In genomic region chr5:135035678-135036030, GRCh38 we compare ENCODE assay signal across 2 cellular contexts.
TF ChIP-seq lines count a peak whose summit lies in the region.

No MANE protein-coding gene starts in this region.

TF ChIP-seq in HEK293, 187 proteins besides CTCF, POLR2A, EP300 and RAD21 (continued from another document):
- TF ChIP-seq SP2 (tag by site-specific recombination; IDR thresholded peaks at IDR 0.05) = no peak
- no peak for TF ChIP-seq ZNF600 (tag by site-specific recombination; IDR thresholded peaks at IDR 0.05)
- TF ChIP-seq, protein P1, sequence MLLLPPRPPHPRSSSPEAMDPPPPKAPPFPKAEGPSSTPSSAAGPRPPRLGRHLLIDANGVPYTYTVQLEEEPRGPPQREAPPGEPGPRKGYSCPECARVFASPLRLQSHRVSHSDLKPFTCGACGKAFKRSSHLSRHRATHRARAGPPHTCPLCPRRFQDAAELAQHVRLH (tag by site-specific recombination; IDR thresholded peaks at IDR 0.05) = no peak
- TF ChIP-seq ZNF16 (tag by site-specific recombination; IDR thresholded peaks at IDR 0.05; ENCODE audit: low read depth) = no peak
- TF ChIP-seq, protein P2, sequence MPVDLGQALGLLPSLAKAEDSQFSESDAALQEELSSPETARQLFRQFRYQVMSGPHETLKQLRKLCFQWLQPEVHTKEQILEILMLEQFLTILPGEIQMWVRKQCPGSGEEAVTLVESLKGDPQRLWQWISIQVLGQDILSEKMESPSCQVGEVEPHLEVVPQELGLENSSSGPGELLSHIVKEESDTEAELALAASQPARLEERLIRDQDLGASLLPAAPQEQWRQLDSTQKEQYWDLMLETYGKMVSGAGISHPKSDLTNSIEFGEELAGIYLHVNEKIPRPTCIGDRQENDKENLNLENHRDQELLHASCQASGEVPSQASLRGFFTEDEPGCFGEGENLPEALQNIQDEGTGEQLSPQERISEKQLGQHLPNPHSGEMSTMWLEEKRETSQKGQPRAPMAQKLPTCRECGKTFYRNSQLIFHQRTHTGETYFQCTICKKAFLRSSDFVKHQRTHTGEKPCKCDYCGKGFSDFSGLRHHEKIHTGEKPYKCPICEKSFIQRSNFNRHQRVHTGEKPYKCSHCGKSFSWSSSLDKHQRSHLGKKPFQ (tag by site-specific recombination; IDR thresholded peaks at IDR 0.05) = no peak
- no peak for TF ChIP-seq ZSCAN4 (tag by site-specific recombination; IDR thresholded peaks at IDR 0.05)
- no peak for TF ChIP-seq TSHZ1 (tag by site-specific recombination; IDR thresholded peaks at IDR 0.05; ENCODE audit: borderline replicate concordance)
- TF ChIP-seq KLF10 (tag by site-specific recombination; IDR thresholded peaks at IDR 0.05) = no peak
- no peak for TF ChIP-seq ZNF658 (tag by site-specific recombination; IDR thresholded peaks at IDR 0.05)
- TF ChIP-seq ZNF175 (tag by site-specific recombination; IDR thresholded peaks at IDR 0.05) = no peak
- no peak for TF ChIP-seq ZNF184 (tag by site-specific recombination; IDR thresholded peaks at IDR 0.05)
- TF ChIP-seq ZNF548 (tag by site-specific recombination; IDR thresholded peaks at IDR 0.05) = no peak
- no peak for TF ChIP-seq ZNF776 (tag by site-specific recombination; IDR thresholded peaks at IDR 0.05; ENCODE audit: borderline replicate concordance)
- no peak for TF ChIP-seq ZNF169 (tag by site-specific recombination; IDR thresholded peaks at IDR 0.05)
- TF ChIP-seq AEBP2 (tag by site-specific recombination; IDR thresholded peaks at IDR 0.05; ENCODE audit: borderline replicate concordance) = no peak
- TF ChIP-seq BCL11A (tag by site-specific recombination; IDR thresholded peaks at IDR 0.05; ENCODE audit: low read depth) = no peak
TF ChIP-seq in HEK293: peak in this region for 0.

TF ChIP-seq in K562, 482 proteins besides CTCF, POLR2A, EP300 and RAD21 (continued from another document):
- TF ChIP-seq, protein P3, sequence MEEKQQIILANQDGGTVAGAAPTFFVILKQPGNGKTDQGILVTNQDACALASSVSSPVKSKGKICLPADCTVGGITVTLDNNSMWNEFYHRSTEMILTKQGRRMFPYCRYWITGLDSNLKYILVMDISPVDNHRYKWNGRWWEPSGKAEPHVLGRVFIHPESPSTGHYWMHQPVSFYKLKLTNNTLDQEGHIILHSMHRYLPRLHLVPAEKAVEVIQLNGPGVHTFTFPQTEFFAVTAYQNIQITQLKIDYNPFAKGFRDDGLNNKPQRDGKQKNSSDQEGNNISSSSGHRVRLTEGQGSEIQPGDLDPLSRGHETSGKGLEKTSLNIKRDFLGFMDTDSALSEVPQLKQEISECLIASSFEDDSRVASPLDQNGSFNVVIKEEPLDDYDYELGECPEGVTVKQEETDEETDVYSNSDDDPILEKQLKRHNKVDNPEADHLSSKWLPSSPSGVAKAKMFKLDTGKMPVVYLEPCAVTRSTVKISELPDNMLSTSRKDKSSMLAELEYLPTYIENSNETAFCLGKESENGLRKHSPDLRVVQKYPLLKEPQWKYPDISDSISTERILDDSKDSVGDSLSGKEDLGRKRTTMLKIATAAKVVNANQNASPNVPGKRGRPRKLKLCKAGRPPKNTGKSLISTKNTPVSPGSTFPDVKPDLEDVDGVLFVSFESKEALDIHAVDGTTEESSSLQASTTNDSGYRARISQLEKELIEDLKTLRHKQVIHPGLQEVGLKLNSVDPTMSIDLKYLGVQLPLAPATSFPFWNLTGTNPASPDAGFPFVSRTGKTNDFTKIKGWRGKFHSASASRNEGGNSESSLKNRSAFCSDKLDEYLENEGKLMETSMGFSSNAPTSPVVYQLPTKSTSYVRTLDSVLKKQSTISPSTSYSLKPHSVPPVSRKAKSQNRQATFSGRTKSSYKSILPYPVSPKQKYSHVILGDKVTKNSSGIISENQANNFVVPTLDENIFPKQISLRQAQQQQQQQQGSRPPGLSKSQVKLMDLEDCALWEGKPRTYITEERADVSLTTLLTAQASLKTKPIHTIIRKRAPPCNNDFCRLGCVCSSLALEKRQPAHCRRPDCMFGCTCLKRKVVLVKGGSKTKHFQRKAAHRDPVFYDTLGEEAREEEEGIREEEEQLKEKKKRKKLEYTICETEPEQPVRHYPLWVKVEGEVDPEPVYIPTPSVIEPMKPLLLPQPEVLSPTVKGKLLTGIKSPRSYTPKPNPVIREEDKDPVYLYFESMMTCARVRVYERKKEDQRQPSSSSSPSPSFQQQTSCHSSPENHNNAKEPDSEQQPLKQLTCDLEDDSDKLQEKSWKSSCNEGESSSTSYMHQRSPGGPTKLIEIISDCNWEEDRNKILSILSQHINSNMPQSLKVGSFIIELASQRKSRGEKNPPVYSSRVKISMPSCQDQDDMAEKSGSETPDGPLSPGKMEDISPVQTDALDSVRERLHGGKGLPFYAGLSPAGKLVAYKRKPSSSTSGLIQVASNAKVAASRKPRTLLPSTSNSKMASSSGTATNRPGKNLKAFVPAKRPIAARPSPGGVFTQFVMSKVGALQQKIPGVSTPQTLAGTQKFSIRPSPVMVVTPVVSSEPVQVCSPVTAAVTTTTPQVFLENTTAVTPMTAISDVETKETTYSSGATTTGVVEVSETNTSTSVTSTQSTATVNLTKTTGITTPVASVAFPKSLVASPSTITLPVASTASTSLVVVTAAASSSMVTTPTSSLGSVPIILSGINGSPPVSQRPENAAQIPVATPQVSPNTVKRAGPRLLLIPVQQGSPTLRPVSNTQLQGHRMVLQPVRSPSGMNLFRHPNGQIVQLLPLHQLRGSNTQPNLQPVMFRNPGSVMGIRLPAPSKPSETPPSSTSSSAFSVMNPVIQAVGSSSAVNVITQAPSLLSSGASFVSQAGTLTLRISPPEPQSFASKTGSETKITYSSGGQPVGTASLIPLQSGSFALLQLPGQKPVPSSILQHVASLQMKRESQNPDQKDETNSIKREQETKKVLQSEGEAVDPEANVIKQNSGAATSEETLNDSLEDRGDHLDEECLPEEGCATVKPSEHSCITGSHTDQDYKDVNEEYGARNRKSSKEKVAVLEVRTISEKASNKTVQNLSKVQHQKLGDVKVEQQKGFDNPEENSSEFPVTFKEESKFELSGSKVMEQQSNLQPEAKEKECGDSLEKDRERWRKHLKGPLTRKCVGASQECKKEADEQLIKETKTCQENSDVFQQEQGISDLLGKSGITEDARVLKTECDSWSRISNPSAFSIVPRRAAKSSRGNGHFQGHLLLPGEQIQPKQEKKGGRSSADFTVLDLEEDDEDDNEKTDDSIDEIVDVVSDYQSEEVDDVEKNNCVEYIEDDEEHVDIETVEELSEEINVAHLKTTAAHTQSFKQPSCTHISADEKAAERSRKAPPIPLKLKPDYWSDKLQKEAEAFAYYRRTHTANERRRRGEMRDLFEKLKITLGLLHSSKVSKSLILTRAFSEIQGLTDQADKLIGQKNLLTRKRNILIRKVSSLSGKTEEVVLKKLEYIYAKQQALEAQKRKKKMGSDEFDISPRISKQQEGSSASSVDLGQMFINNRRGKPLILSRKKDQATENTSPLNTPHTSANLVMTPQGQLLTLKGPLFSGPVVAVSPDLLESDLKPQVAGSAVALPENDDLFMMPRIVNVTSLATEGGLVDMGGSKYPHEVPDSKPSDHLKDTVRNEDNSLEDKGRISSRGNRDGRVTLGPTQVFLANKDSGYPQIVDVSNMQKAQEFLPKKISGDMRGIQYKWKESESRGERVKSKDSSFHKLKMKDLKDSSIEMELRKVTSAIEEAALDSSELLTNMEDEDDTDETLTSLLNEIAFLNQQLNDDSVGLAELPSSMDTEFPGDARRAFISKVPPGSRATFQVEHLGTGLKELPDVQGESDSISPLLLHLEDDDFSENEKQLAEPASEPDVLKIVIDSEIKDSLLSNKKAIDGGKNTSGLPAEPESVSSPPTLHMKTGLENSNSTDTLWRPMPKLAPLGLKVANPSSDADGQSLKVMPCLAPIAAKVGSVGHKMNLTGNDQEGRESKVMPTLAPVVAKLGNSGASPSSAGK (IDR thresholded peaks at IDR 0.05) = no peak
- no peak for TF ChIP-seq TARDBP (IDR thresholded peaks at IDR 0.05)
TF ChIP-seq in K562: peak in this region for 0.
